In genomic region chr1:34113887-34114286, GRCh38 we compare ENCODE assay signal across 10 cellular contexts. TPM values are rescaled to one million over a fixed set of nuclear protein-coding genes. Genes with fewer than 3 reads are reported as not detected.
DNase-seq lines count a peak whose midpoint lies in the region; ATAC-seq and TF ChIP-seq lines count a peak whose summit lies in the region.
"Had no signal": no experiment of that assay in that cellular context is flagged by ENCODE, and none has a peak within 500 bp of the region (broad histone marks: within the 10 kb centered on the region; RNA-seq: fewer than 3 reads in every experiment).

No MANE protein-coding gene starts in this region.

- TF ChIP-seq POLR2A in upper lobe of left lung (IDR thresholded peaks at IDR 0.05): no peak

- WGBS in upper lobe of left lung, 2 donors: 53 to 65% methylated on average over 1 of the region's 1 CpG

- no peaks in the 10 kb centered on the region for H3K27me3 ChIP-seq in upper lobe of left lung

- no peak overlapping the region for H3K4me3 ChIP-seq in upper lobe of left lung

- TF ChIP-seq CTCF in brain (conservative IDR thresholded peaks at IDR 0.05): peak; percentile 18 to 59
- peak in 1 of 6 experiments; percentile 20 for TF ChIP-seq CTCF in upper lobe of left lung (IDR thresholded peaks at IDR 0.05)

- ATAC-seq in GM21381 (IDR thresholded peaks at IDR 0.05; ENCODE audit: unreplicated experiment): no peak
- no peak for ATAC-seq in upper lobe of left lung (ENCODE audit: low FRiP score in 2 of 2)
- no peak for ATAC-seq in GM18868 (IDR thresholded peaks at IDR 0.05; ENCODE audit: unreplicated experiment)
- ATAC-seq in GM18498 (IDR thresholded peaks at IDR 0.05; ENCODE audit: unreplicated experiment): no peak

- H3K4me1 ChIP-seq in upper lobe of left lung: no peaks in the 10 kb centered on the region

- DNase-seq in ELR (ENCODE audit: low read depth): peak; percentile 11
- DNase-seq in NCI-H1105 (lab: John Stamatoyannopoulos, UW): peak; percentile 2
- DNase-seq in midbrain (lab: John Stamatoyannopoulos, UW): peak; percentile 3
- no peak for DNase-seq in upper lobe of left lung
- DNase-seq: immature natural killer cell, NCI-H146 had no signal

- peaks cover 12% of the 10 kb centered on the region for H3K36me3 Mint-ChIP-seq in brain

- peaks cover 3% of the 10 kb centered on the region for H3K27me3 Mint-ChIP-seq in brain

- H3K4me3 Mint-ChIP-seq in brain: no peak overlapping the region
- H3K4me3 Mint-ChIP-seq: immature natural killer cell had no signal

- TF ChIP-seq EP300 in upper lobe of left lung (IDR thresholded peaks at IDR 0.05): no peak

- peaks cover 25 to 44% (median 41%) of the 10 kb centered on the region in 5 experiments for H3K9me3 Mint-ChIP-seq in brain

- peaks cover 0 to 12% (median 8%) of the 10 kb centered on the region in 4 donors for H3K9me3 ChIP-seq in upper lobe of left lung

- no peak overlapping the region for H3K27ac ChIP-seq in upper lobe of left lung

- peaks cover 6% of the 10 kb centered on the region for H3K4me1 Mint-ChIP-seq in brain
- H3K4me1 Mint-ChIP-seq: immature natural killer cell had no signal

- no peak overlapping the region for H3K27ac Mint-ChIP-seq in brain
- H3K27ac Mint-ChIP-seq: immature natural killer cell had no signal

- H3K36me3 ChIP-seq in upper lobe of left lung: no peaks in the 10 kb centered on the region

RNA-seq across cellular contexts. Expression of gene CSMD2, which starts 51.1 kb away (rescaled TPM):
- polyA plus RNA-seq in brain (ENCODE audit: insufficient read depth, low read depth, low replicate concordance): 7.8 TPM
- 1 to 10 TPM in 1 of 6 donors, under 1 TPM in 5; 0.39 to 1.0 (median 0.52) TPM for total RNA-seq in upper lobe of left lung
- polyA plus RNA-seq: immature natural killer cell had no signal

Comparison
In these comparisons a context has a peak if more than half of its experiments do, and no peak if none do; other contexts are left out.
1. DNase-seq: peak in ELR (single experiment), NCI-H1105 (single experiment) and midbrain (single experiment); none in upper lobe of left lung (0 of 2).